ENCODE assay signal across 8 cellular contexts in genomic region chr5:131417240-131417869, GRCh38.
A peak's percentile ranks its signal among the peaks of the same experiment; 100 is the strongest.
DNase-seq lines count a peak whose midpoint lies in the region; ATAC-seq and TF ChIP-seq lines count a peak whose summit lies in the region.

No MANE protein-coding gene starts in this region.

- TF ChIP-seq CTCF in AG09319 (IDR thresholded peaks at IDR 0.05; ENCODE audit: low read depth, low read length) = peak; percentile 75

- DNase-seq in AG09319 (ENCODE audit: extremely low read depth, low read depth) (peak; percentile 55), NCI-H69 (lab: John Stamatoyannopoulos, UW) (peak; percentile 81), ecto neural progenitor cell (ENCODE audit: low spot score) (peak; percentile 70), lung microvascular endothelial cell (ENCODE audit: low read depth in 2 of 2) (peak; percentile 82 to 90)
- DNase-seq in activated CD4-positive, alpha-beta T cell treated with anti-CD3 and anti-CD28 coated beads, Interleukin-2, amount 50 U/mL, for 48 hours = peak; percentile 89 to 92
- peak; percentile 67 for DNase-seq in stimulated activated CD8-positive, alpha-beta memory T cell treated with anti-CD3 and anti-CD28 coated beads, Interleukin-15, amount 100 ng/mL, for 24 hours (ENCODE audit: low read depth)

- ATAC-seq in GM18870 (IDR thresholded peaks at IDR 0.05; ENCODE audit: unreplicated experiment) (peak; percentile 34), HG03432 (IDR thresholded peaks at IDR 0.05; ENCODE audit: unreplicated experiment) (peak; percentile 45)

Comparison
In these comparisons a context has a peak if more than half of its experiments do, and no peak if none do; other contexts are left out.
1. Peak in every context shown above with its lines: DNase-seq and ATAC-seq.